ENCODE assay signal across 2 cellular contexts in genomic region chr1:162695687-162696086, GRCh38.
TF ChIP-seq lines count a peak whose summit lies in the region.

No MANE protein-coding gene starts in this region.

TF ChIP-seq in HepG2, 621 proteins besides CTCF, POLR2A, EP300 and RAD21:
- peak; percentile 94 for TF ChIP-seq ZNF629 (CRISPR knock-in tag; conservative IDR thresholded peaks at IDR 0.05)
- no peak for TF ChIP-seq ZBTB10 (CRISPR knock-in tag; IDR thresholded peaks at IDR 0.05; ENCODE audit: borderline replicate concordance)
- TF ChIP-seq CHD4 (IDR thresholded peaks at IDR 0.05; ENCODE audit: borderline replicate concordance, low read length) = peak; percentile 53; the same call in 1 of the 2 replicates
- peak; percentile 83 for TF ChIP-seq KDM1A (CRISPR knock-in tag; IDR thresholded peaks at IDR 0.05)
- no peak for TF ChIP-seq NFKB2 (CRISPR knock-in tag; IDR thresholded peaks at IDR 0.05; ENCODE audit: borderline replicate concordance)
- 0 out of 2 replicates have a peak, but pooled peaks have one; percentile 25 for TF ChIP-seq RCOR2 (CRISPR knock-in tag; IDR thresholded peaks at IDR 0.05)

TF ChIP-seq in K562, 482 proteins besides CTCF, POLR2A, EP300 and RAD21:
- no peak for TF ChIP-seq ATF1 (CRISPR knock-in tag; IDR thresholded peaks at IDR 0.05)
- TF ChIP-seq ATF1 (tag; IDR thresholded peaks at IDR 0.05) = peak; percentile 10; the same call in 1 of the 2 replicates
- peak; percentile 43 to 54; a peak in 3 of 4 replicates for TF ChIP-seq KDM1A (IDR thresholded peaks at IDR 0.05)
- no peak for TF ChIP-seq MYNN (IDR thresholded peaks at IDR 0.05)
- TF ChIP-seq MYNN (CRISPR knock-in tag; IDR thresholded peaks at IDR 0.05) = no peak
- no peak for TF ChIP-seq GABPB2 (CRISPR knock-in tag; conservative IDR thresholded peaks at IDR 0.05)
- TF ChIP-seq CHD4 (IDR thresholded peaks at IDR 0.05; ENCODE audit: insufficient read depth, insufficient replicate concordance, low read depth, low read length, poor library complexity, severe bottlenecking) = peak; percentile 95
- TF ChIP-seq HDAC2 (IDR thresholded peaks at IDR 0.05) = peak; percentile 72; the same call in 1 of the 2 replicates
- peak; percentile 88 for TF ChIP-seq BCOR (IDR thresholded peaks at IDR 0.05)
- TF ChIP-seq ADNP (tag; IDR thresholded peaks at IDR 0.05) = 0 out of 2 replicates have a peak, but pooled peaks have one; percentile 45
- TF ChIP-seq RBM25 (IDR thresholded peaks at IDR 0.05; ENCODE audit: low read depth, low read length, severe bottlenecking) = peak; percentile 89
